ENCODE assay signal across 16 cellular contexts in the genomic region with DNA sequence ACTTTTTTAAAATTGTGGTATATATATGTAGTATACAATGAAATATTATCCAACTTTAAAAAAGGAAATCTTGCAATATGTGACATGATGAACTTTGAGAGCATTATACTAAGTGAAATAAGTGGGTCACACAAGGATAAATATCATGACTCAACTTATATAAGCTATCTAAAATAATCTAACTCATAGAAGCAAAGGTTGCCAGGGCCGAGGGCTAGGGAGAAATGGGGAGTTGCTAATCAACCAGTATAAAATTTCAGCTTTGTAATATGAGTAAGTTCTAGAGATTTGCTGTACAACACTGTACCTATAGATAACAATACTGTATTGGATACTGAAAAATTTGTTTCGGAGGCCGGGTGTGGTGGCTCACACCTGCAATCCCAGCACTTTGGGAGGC. TPM values are rescaled to one million over a fixed set of nuclear protein-coding genes. Genes with fewer than 3 reads are reported as not detected.
DNase-seq lines count a peak whose midpoint lies in the region; ATAC-seq and TF ChIP-seq lines count a peak whose summit lies in the region.
"Had no signal": no experiment of that assay in that cellular context is flagged by ENCODE, and none has a peak within 500 bp of the region (broad histone marks: within the 10 kb centered on the region; RNA-seq: fewer than 3 reads in every experiment).

No MANE protein-coding gene starts in this region.

- H3K27me3 ChIP-seq in HL-60 (ENCODE audit: insufficient read depth, poor library complexity, severe bottlenecking) (no peaks in the 10 kb centered on the region), neutrophil (no peaks in the 10 kb centered on the region)
- H3K27me3 ChIP-seq: BE2C had no signal

- H3K4me1 ChIP-seq in neutrophil (ENCODE audit: control insufficient read depth in 1 of 2, insufficient read depth in 1 of 2, low read depth in 1 of 2, low read length in 1 of 2): peaks cover 45 to 50% of the 10 kb centered on the region in 2 experiments
- H3K4me1 ChIP-seq: Caco-2 had no signal

- TF ChIP-seq CTCF in HL-60 (IDR thresholded peaks at IDR 0.05; ENCODE audit: insufficient read depth, low read length) (no peak), neutrophil (IDR thresholded peaks at IDR 0.05) (no peak)

- H3K27ac Mint-ChIP-seq in T-helper 17 cell: peak overlapping the region; percentile 32
- H3K27ac Mint-ChIP-seq: CD4-positive, alpha-beta T cell had no signal

- H3K27ac ChIP-seq in HL-60 (replicated peaks): peak overlapping the region; percentile 69
- H3K27ac ChIP-seq in neutrophil: peak overlapping the region; percentile 66

- no peak for ATAC-seq in T-helper 17 cell

- no peaks in the 10 kb centered on the region for H3K36me3 ChIP-seq in neutrophil
- H3K36me3 ChIP-seq: BE2C had no signal

- in situ Hi-C loops in G401 (cut with HindIII; ENCODE audit: low sequenced_read_pairs): no loop called here

- H3K4me3 ChIP-seq in HL-60 (replicated peaks; ENCODE audit: insufficient read depth, low read length) (no peak overlapping the region), neutrophil (ENCODE audit: low read depth in 1 of 2, low read length in 1 of 2) (no peak overlapping the region)

- no peak overlapping the region for H3K4me3 Mint-ChIP-seq in T-helper 17 cell
- H3K4me3 Mint-ChIP-seq: CD4-positive, alpha-beta T cell; IgD-negative memory B cell had no signal

- peaks cover 5% of the 10 kb centered on the region for H3K36me3 Mint-ChIP-seq in T-helper 17 cell (ENCODE audit: low read depth)

- no peak for DNase-seq in HL-60 (ENCODE audit: low read depth in 1 of 2, low spot score in 1 of 2)
- DNase-seq in T-helper 17 cell: no peak
- no peak for DNase-seq in HK-2 (ENCODE audit: unreplicated experiment)
- no peak for DNase-seq in NCI-H526 treated with DMSO at 0.1 percent for 48 hours (lab: John Stamatoyannopoulos, UW)
- DNase-seq in G401 (ENCODE audit: low spot score): no peak
- DNase-seq: ACHN; BE2C; C1 segment of cervical spinal cord; Caco-2; CD4-positive, alpha-beta T cell; GDM1; GOT3; H7; KBM-7 had no signal

- H3K9me3 ChIP-seq in T-helper 17 cell (ENCODE audit: control insufficient read depth, low read length, poor library complexity, severe bottlenecking): no peaks in the 10 kb centered on the region
- no peaks in the 10 kb centered on the region for H3K9me3 ChIP-seq in neutrophil
- H3K9me3 ChIP-seq: Caco-2 had no signal

- peaks cover 31% of the 10 kb centered on the region for H3K4me1 Mint-ChIP-seq in T-helper 17 cell

- H3K27me3 Mint-ChIP-seq in T-helper 17 cell: no peaks in the 10 kb centered on the region
- H3K27me3 Mint-ChIP-seq: CD4-positive, alpha-beta T cell had no signal

RNA-seq across cellular contexts. Expression of a gene that starts 38.5 kb away (rescaled TPM):
- 10 to 100 TPM; 77.8 to 82.2 TPM for total RNA-seq in T-helper 17 cell
- total RNA-seq in G401 (2014; rRNA removed; shearing (Covaris generic)): 9.1 and 17.6 TPM in 2 replicates

RNA-seq across cellular contexts. Expression of a gene that starts 42.1 kb away (rescaled TPM):
- total RNA-seq in T-helper 17 cell: 10 to 100 TPM; 29.8 to 34.9 TPM
- total RNA-seq in G401 (2014; rRNA removed; shearing (Covaris generic)): 31.6 and 39.1 TPM in 2 replicates
